Comparison of ENCODE assay signal across 24 cellular contexts in the genomic region with DNA sequence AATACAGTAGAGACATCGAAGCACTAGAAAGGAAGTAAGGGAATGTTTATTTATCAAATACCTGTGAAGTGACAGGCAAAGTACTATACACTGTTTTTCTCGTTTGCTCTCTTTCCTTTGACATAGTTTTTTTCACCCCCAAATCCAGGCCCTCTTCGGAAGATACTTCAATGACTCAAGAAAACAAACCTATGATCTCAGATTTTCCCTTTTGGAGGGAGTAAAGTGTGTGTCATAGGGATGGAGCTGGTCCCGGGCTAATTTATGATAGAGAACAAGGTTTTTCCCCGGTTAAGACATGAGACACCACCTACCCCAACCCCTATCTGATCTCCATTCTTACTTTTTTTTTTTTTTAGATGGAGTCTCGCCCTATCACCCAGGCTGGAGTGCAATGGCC.
A peak's percentile ranks its signal among the peaks of the same experiment; 100 is the strongest.
DNase-seq lines count a peak whose midpoint lies in the region; ATAC-seq and TF ChIP-seq lines count a peak whose summit lies in the region.
"Had no signal": no experiment of that assay in that cellular context is flagged by ENCODE, and none has a peak within 500 bp of the region (broad histone marks: within the 10 kb centered on the region; RNA-seq: fewer than 3 reads in every experiment).

No MANE protein-coding gene starts in this region.

- no peaks in the 10 kb centered on the region for H4K20me1 ChIP-seq in BLaER1 treated with 17β-estradiol and CSF1 and Interleukin-3, amounts not matched to agents 10 nM and 100 nM

- no peaks in the 10 kb centered on the region for H3K36me3 ChIP-seq in BLaER1 treated with 17β-estradiol and CSF1 and Interleukin-3, amounts not matched to agents 10 nM and 100 nM
- H3K36me3 ChIP-seq in HAP-1 (replicated peaks), result no peaks in the 10 kb centered on the region
- H3K36me3 ChIP-seq: tibial artery had no signal

- H3K27ac Mint-ChIP-seq in HFFc6, result no peak overlapping the region
- H3K27ac Mint-ChIP-seq in activated naive CD8-positive, alpha-beta T cell treated with anti-CD3 and anti-CD28 coated beads, Interleukin-2, amount 50 U/mL, for 24 hours, result peak overlapping the region; percentile 8
- H3K27ac Mint-ChIP-seq: H9 had no signal

- H3K27me3 ChIP-seq in BLaER1 treated with 17β-estradiol and CSF1 and Interleukin-3, amounts not matched to agents 10 nM and 100 nM, result no peaks in the 10 kb centered on the region
- H3K27me3 ChIP-seq in HAP-1 (ENCODE audit: low read depth), result no peaks in the 10 kb centered on the region
- H3K27me3 ChIP-seq: tibial artery had no signal

- peak overlapping the region in 6 of 11 experiments; percentile 58 to 88 (median 82); a peak in 9 of 22 replicates for H3K27ac ChIP-seq in BLaER1 treated with 17β-estradiol and CSF1 and Interleukin-3, amounts not matched to agents 10 nM and 100 nM
- H3K27ac ChIP-seq: tibial artery had no signal

- peaks cover 62 to 88% (median 78%) of the 10 kb centered on the region in 10 experiments for H3K4me1 ChIP-seq in BLaER1 treated with 17β-estradiol and CSF1 and Interleukin-3, amounts not matched to agents 10 nM and 100 nM
- H3K4me1 ChIP-seq in HAP-1, result no peaks in the 10 kb centered on the region
- H3K4me1 ChIP-seq: tibial artery had no signal

- no peaks in the 10 kb centered on the region for H3K9me3 ChIP-seq in BLaER1 treated with 17β-estradiol and CSF1 and Interleukin-3, amounts not matched to agents 10 nM and 100 nM (replicated peaks in 1 of 11)
- H3K9me3 ChIP-seq in HAP-1, result no peaks in the 10 kb centered on the region
- H3K9me3 ChIP-seq: tibial artery had no signal

- no peak overlapping the region for H3K4me3 ChIP-seq in BLaER1 treated with 17β-estradiol and CSF1 and Interleukin-3, amounts not matched to agents 10 nM and 100 nM
- no peak overlapping the region for H3K4me3 ChIP-seq in HAP-1
- H3K4me3 ChIP-seq: tibial artery had no signal

- H3K27me3 Mint-ChIP-seq in HFFc6 (ENCODE audit: insufficient read depth), result peaks cover 16% of the 10 kb centered on the region
- no peaks in the 10 kb centered on the region for H3K27me3 Mint-ChIP-seq in activated naive CD8-positive, alpha-beta T cell treated with anti-CD3 and anti-CD28 coated beads, Interleukin-2, amount 50 U/mL, for 24 hours

- in situ Hi-C loops in HAP-1 (cut with MboI; ENCODE audit: low sequenced_read_pairs), result no loop called here

- peak; percentile 6 for DNase-seq in HFFc6
- DNase-seq in activated naive CD8-positive, alpha-beta T cell treated with anti-CD3 and anti-CD28 coated beads, Interleukin-2, amount 50 U/mL, for 24 hours, result no peak
- DNase-seq in kidney tubule cell (ENCODE audit: low spot score), result peak; percentile 33
- DNase-seq in HAP-1 (ENCODE audit: low spot score in 2 of 2), result no peak
- no peak for DNase-seq in NCI-H1092 (lab: John Stamatoyannopoulos, UW)
- DNase-seq in activated naive CD4-positive, alpha-beta T cell (lab: John Stamatoyannopoulos, UW), result no peak
- DNase-seq in AG08395 (ENCODE audit: low spot score), result no peak
- DNase-seq: activated CD4-positive, alpha-beta T cell treated with anti-CD3 and anti-CD28 coated beads, Interleukin-2, amount 50 U/mL, for 1 hour; activated naive CD4-positive, alpha-beta T cell treated with Interleukin-2 at 50 U/mL for 16 hours; aorta; cerebellar nuclear complex; DMS53; effector CD8-positive, alpha-beta T cell; H9; NCI-H1436 treated with DMSO at 0.1 percent for 48 hours; NCI-H69; posterior cingulate gyrus; SHP77; tibial artery had no signal

- ATAC-seq in activated naive CD8-positive, alpha-beta T cell treated with anti-CD3 and anti-CD28 coated beads, Interleukin-2, amount 50 U/mL, for 24 hours, result no peak
- ATAC-seq: HepG2, left lobe of liver, sciatic nerve had no signal

- H3K4me2 ChIP-seq in BLaER1 treated with 17β-estradiol and CSF1 and Interleukin-3, amounts not matched to agents 10 nM and 100 nM, result peak overlapping the region in 5 of 11 experiments; percentile 83 to 94 (median 92); a peak in 10 of 22 replicates

- H3K36me3 Mint-ChIP-seq in HFFc6 (ENCODE audit: low read depth), result peaks cover 6% of the 10 kb centered on the region
- H3K36me3 Mint-ChIP-seq in activated naive CD8-positive, alpha-beta T cell treated with anti-CD3 and anti-CD28 coated beads, Interleukin-2, amount 50 U/mL, for 24 hours (ENCODE audit: low read depth), result no peaks in the 10 kb centered on the region

- no peak overlapping the region for H3K9ac ChIP-seq in BLaER1 treated with 17β-estradiol and CSF1 and Interleukin-3, amounts not matched to agents 10 nM and 100 nM

- peaks cover 40% of the 10 kb centered on the region for H3K4me1 Mint-ChIP-seq in HFFc6 (ENCODE audit: low read depth)
- peaks cover 67% of the 10 kb centered on the region for H3K4me1 Mint-ChIP-seq in activated naive CD8-positive, alpha-beta T cell treated with anti-CD3 and anti-CD28 coated beads, Interleukin-2, amount 50 U/mL, for 24 hours
- H3K4me1 Mint-ChIP-seq: neural crest cell had no signal

- no peak for TF ChIP-seq CTCF in HFFc6 (IDR thresholded peaks at IDR 0.05)

- H3K9me3 Mint-ChIP-seq in HFFc6, result peaks cover 9% of the 10 kb centered on the region
- no peaks in the 10 kb centered on the region for H3K9me3 Mint-ChIP-seq in activated naive CD8-positive, alpha-beta T cell treated with anti-CD3 and anti-CD28 coated beads, Interleukin-2, amount 50 U/mL, for 24 hours
- H3K9me3 Mint-ChIP-seq: H9, neural crest cell had no signal

- no peak overlapping the region for H3K4me3 Mint-ChIP-seq in HFFc6
- H3K4me3 Mint-ChIP-seq in activated naive CD8-positive, alpha-beta T cell treated with anti-CD3 and anti-CD28 coated beads, Interleukin-2, amount 50 U/mL, for 24 hours, result no peak overlapping the region
- H3K4me3 Mint-ChIP-seq: H9, neural crest cell had no signal

Comparison
In these comparisons a context has a peak if more than half of its experiments do, and no peak if none do; other contexts are left out.
1. DNase-seq: peak in HFFc6 (single experiment) and kidney tubule cell (single experiment); none in activated naive CD8-positive, alpha-beta T cell treated with anti-CD3 and anti-CD28 coated beads, Interleukin-2, amount 50 U/mL, for 24 hours (single experiment), HAP-1 (0 of 2), NCI-H1092 (single experiment), activated naive CD4-positive, alpha-beta T cell (0 of 4) and AG08395 (single experiment).